ENCODE assay signal across 8 cellular contexts in the genomic region with DNA sequence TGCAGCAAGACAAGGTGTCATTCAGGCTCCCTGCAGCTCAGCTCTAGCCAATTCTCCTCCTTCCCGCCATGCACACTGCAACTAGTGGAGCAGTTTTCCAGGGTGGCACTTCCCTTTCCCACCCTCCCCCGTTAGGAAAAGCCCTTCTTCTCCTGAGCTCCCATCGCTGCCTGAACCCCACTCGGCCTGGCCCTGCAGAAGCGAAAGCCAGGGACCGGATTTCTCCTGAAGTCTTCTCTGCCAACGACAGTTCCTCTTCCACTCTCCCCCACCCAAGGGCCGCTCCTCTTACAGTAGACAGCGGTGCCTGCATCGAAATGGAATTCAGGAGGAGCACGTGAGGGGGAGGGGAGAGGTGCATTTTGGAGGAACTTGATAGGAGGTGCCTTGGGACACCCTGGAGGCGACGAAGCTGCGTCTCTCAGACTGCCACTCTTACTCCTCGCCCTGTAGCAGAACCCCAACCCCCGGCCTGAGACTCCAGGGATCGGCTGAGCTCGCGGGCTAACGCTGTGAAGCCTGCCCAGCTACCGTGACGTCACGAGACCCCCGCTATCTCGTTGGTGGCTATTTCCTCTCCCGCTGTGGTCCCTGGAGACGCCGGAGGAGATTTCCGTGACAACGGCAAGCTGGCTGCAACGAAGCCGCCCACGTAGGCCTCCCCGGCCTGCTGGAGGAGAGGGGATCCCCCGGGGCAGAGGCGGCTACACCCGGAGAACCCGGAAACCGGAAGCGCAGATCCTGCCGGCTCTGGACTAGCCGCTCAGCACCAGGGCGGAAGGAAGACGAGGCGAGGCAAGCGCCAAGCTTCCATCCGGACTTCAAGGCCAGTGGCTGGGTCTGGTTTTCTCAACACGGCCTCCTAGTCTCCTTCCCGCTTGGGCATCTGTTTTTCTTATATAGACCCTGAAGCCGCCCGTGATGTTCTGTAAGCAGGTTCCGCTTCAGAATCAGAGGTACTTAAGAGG.
DNase-seq lines count a peak whose midpoint lies in the region; ATAC-seq and TF ChIP-seq lines count a peak whose summit lies in the region.

No MANE protein-coding gene starts in this region.

- DNase-seq in NCI-H1694 (lab: John Stamatoyannopoulos, UW) (peak; percentile 94), right atrium auricular region (ENCODE audit: low spot score) (peak; percentile 96), psoas muscle (peak; percentile 97 to 98), uterus (peak; percentile 94 to 95)

- no peaks in the 10 kb centered on the region for H3K9me3 ChIP-seq in right atrium auricular region
- H3K9me3 ChIP-seq in psoas muscle: no peaks in the 10 kb centered on the region
- no peaks in the 10 kb centered on the region for H3K9me3 ChIP-seq in uterus

- intact Hi-C loops in psoas muscle (cut with DNase I): loop anchor here in 1 of 2 donors (5.0 kb wide), 1 partner anchor 106 kb away; no protein-coding TSS in a partner anchor
- intact Hi-C loops in uterus (cut with DNase I; ENCODE audit: low total_unique reads): no loop called here

- no peaks in the 10 kb centered on the region for H3K27me3 Mint-ChIP-seq in T-helper 1 cell treated with Interleukin-12 subunit alpha and Interleukin-12 subunit beta and Interleukin-4 antibody, amounts not matched to agents 30 μg/mL and 1 μg/mL, for 36 hours (ENCODE audit: low read depth)

- TF ChIP-seq POLR2A in uterus (IDR thresholded peaks at IDR 0.05): peak in 1 of 2 donors; percentile 25

- peak overlapping the region; percentile 80 for H3K4me3 Mint-ChIP-seq in T-helper 1 cell treated with Interleukin-12 subunit alpha and Interleukin-12 subunit beta and Interleukin-4 antibody, amounts not matched to agents 30 μg/mL and 1 μg/mL, for 36 hours

- peak overlapping the region; percentile 60 to 63 for H3K4me3 ChIP-seq in right atrium auricular region
- H3K4me3 ChIP-seq in psoas muscle: peak overlapping the region; percentile 79
- peak overlapping the region; percentile 47 to 52 for H3K4me3 ChIP-seq in uterus

- H3K27ac Mint-ChIP-seq in T-helper 1 cell treated with Interleukin-12 subunit alpha and Interleukin-12 subunit beta and Interleukin-4 antibody, amounts not matched to agents 30 μg/mL and 1 μg/mL, for 36 hours: peak overlapping the region; percentile 93

- peaks cover 0 to 31% of the 10 kb centered on the region in 2 donors for H3K4me1 ChIP-seq in right atrium auricular region
- peaks cover 10% of the 10 kb centered on the region for H3K4me1 ChIP-seq in psoas muscle
- H3K4me1 ChIP-seq in uterus: no peaks in the 10 kb centered on the region

- TF ChIP-seq CTCF in right atrium auricular region (IDR thresholded peaks at IDR 0.05) (no peak), psoas muscle (IDR thresholded peaks at IDR 0.05) (no peak), uterus (IDR thresholded peaks at IDR 0.05) (no peak)

- no peaks in the 10 kb centered on the region for H3K27me3 ChIP-seq in right atrium auricular region
- no peaks in the 10 kb centered on the region for H3K27me3 ChIP-seq in psoas muscle (ENCODE audit: insufficient read depth in 3 of 3, low read length in 2 of 3)
- H3K27me3 ChIP-seq in uterus: no peaks in the 10 kb centered on the region

- H3K36me3 Mint-ChIP-seq in T-helper 1 cell treated with Interleukin-12 subunit alpha and Interleukin-12 subunit beta and Interleukin-4 antibody, amounts not matched to agents 30 μg/mL and 1 μg/mL, for 36 hours (ENCODE audit: low read depth): no peaks in the 10 kb centered on the region

- H3K36me3 ChIP-seq in right atrium auricular region (no peaks in the 10 kb centered on the region), psoas muscle (ENCODE audit: insufficient read depth in 1 of 2, low read depth in 1 of 2) (no peaks in the 10 kb centered on the region), uterus (no peaks in the 10 kb centered on the region)

- no peaks in the 10 kb centered on the region for H3K9me3 Mint-ChIP-seq in T-helper 1 cell treated with Interleukin-12 subunit alpha and Interleukin-12 subunit beta and Interleukin-4 antibody, amounts not matched to agents 30 μg/mL and 1 μg/mL, for 36 hours

- H3K27ac ChIP-seq in angular gyrus (ENCODE audit: low read depth, low read length) (peak overlapping the region; percentile 72), right atrium auricular region (peak overlapping the region; percentile 66 to 76), psoas muscle (peak overlapping the region; percentile 49), uterus (peak overlapping the region; percentile 81 to 84)

- peak; percentile 96 for ATAC-seq in GM18498 (IDR thresholded peaks at IDR 0.05; ENCODE audit: unreplicated experiment)
- peak; percentile 93 for ATAC-seq in HG02885 (IDR thresholded peaks at IDR 0.05; ENCODE audit: poor library complexity, unreplicated experiment)
- peak; percentile 97 to 99 (median 98) for ATAC-seq in psoas muscle

- WGBS in psoas muscle, 3 donors: 1 to 3% (median 1%) methylated on average over 52 of the region's 52 CpGs

- H3K4me1 Mint-ChIP-seq in T-helper 1 cell treated with Interleukin-12 subunit alpha and Interleukin-12 subunit beta and Interleukin-4 antibody, amounts not matched to agents 30 μg/mL and 1 μg/mL, for 36 hours (ENCODE audit: low read depth): peaks cover 29% of the 10 kb centered on the region

Comparison
In these comparisons a context has a peak if more than half of its experiments do, and no peak if none do; other contexts are left out.
1. Peak in every context shown above with its lines: DNase-seq, ATAC-seq, H3K4me3 ChIP-seq and H3K27ac ChIP-seq.